Comparison of ENCODE assay signal across 8 cellular contexts in genomic region chr1:197911172-197911856, GRCh38.
DNase-seq lines count a peak whose midpoint lies in the region; ATAC-seq lines count a peak whose summit lies in the region.

No MANE protein-coding gene starts in this region.

- peaks cover 15% of the 10 kb centered on the region for H3K4me1 ChIP-seq in ACC112 (ENCODE audit: control insufficient read depth, insufficient read depth, low read length, unreplicated experiment)
- H3K4me1 ChIP-seq in iPS-15b (ENCODE audit: control insufficient read depth, insufficient read depth, low read length): peaks cover 29% of the 10 kb centered on the region

- no peak overlapping the region for H2AFZ ChIP-seq in ACC112 (ENCODE audit: low read length, unreplicated experiment)

- no peaks in the 10 kb centered on the region for H3K36me3 ChIP-seq in ACC112 (ENCODE audit: insufficient read depth, low read length)
- H3K36me3 ChIP-seq in iPS-15b (ENCODE audit: control insufficient read depth, insufficient read depth, low read length): no peaks in the 10 kb centered on the region

- H3K9ac ChIP-seq in iPS-15b (ENCODE audit: low read depth, low read length): no peak overlapping the region

- H3K9me3 ChIP-seq in iPS-15b (ENCODE audit: control insufficient read depth, insufficient read depth, low read length): no peaks in the 10 kb centered on the region

- ATAC-seq in HG03521 (IDR thresholded peaks at IDR 0.05; ENCODE audit: unreplicated experiment): no peak

- H3K4me3 ChIP-seq in ACC112 (ENCODE audit: low read depth, low read length) (peak overlapping the region; percentile 68), iPS-15b (ENCODE audit: low read depth, low read length) (peak overlapping the region; percentile 48)

- DNase-seq in GM03348 (ENCODE audit: low spot score) (peak; percentile 31), UCSD-AML1 (lab: John Stamatoyannopoulos, UW; ENCODE audit: unreplicated experiment) (peak; percentile 6), MV-4-11 (lab: John Stamatoyannopoulos, UW) (no peak), SIG-M5 (lab: John Stamatoyannopoulos, UW) (no peak), SKM-1 treated with dmso at 0.1 percent for 144 hours (lab: John Stamatoyannopoulos, UW; ENCODE audit: unreplicated experiment) (no peak)

- peaks cover 91% of the 10 kb centered on the region for H3K27me3 ChIP-seq in ACC112 (ENCODE audit: insufficient read depth, low read length)
- peaks cover 100% of the 10 kb centered on the region for H3K27me3 ChIP-seq in iPS-15b (ENCODE audit: control insufficient read depth, insufficient read depth, low read length)

- no peaks in the 10 kb centered on the region for H3K79me2 ChIP-seq in ACC112 (ENCODE audit: control insufficient read depth, insufficient read depth, low read length, unreplicated experiment)

- H3K27ac ChIP-seq in ACC112 (ENCODE audit: low read depth, low read length): no peak overlapping the region

Comparison
In these comparisons a context has a peak if more than half of its experiments do, and no peak if none do; other contexts are left out.
1. DNase-seq: peak in GM03348 (single experiment) and UCSD-AML1 (single experiment); none in MV-4-11 (single experiment), SIG-M5 (single experiment) and SKM-1 treated with dmso at 0.1 percent for 144 hours (single experiment).